ENCODE assay signal across 17 cellular contexts in genomic region chr2:105766300-105766866, GRCh38. TPM values are rescaled to one million over a fixed set of nuclear protein-coding genes. Genes with fewer than 3 reads are reported as not detected.
DNase-seq lines count a peak whose midpoint lies in the region; ATAC-seq, FAIRE-seq and TF ChIP-seq lines count a peak whose summit lies in the region.
"Had no signal": no experiment of that assay in that cellular context is flagged by ENCODE, and none has a peak within 500 bp of the region (broad histone marks: within the 10 kb centered on the region; RNA-seq: fewer than 3 reads in every experiment).

No MANE protein-coding gene starts in this region.

- H3K36me3 ChIP-seq in Peyer's patch (no peaks in the 10 kb centered on the region), pancreas (no peaks in the 10 kb centered on the region), MG63 (no peaks in the 10 kb centered on the region), ovary (no peaks in the 10 kb centered on the region)

- H3K9me3 ChIP-seq in Peyer's patch: no peaks in the 10 kb centered on the region
- no peaks in the 10 kb centered on the region for H3K9me3 ChIP-seq in pancreas
- no peaks in the 10 kb centered on the region for H3K9me3 ChIP-seq in MG63
- no peaks in the 10 kb centered on the region for H3K9me3 ChIP-seq in ovary

- intact Hi-C loops in pancreas (cut with DNase I) (no loop called here), ovary (cut with DNase I) (no loop called here)

- peaks cover 1% of the 10 kb centered on the region for H3K9me3 Mint-ChIP-seq in activated naive CD8-positive, alpha-beta T cell treated with anti-CD3 and anti-CD28 coated beads for 36 hours
- H3K9me3 Mint-ChIP-seq: H9 had no signal

- H3K36me3 Mint-ChIP-seq in activated naive CD8-positive, alpha-beta T cell treated with anti-CD3 and anti-CD28 coated beads for 36 hours: peaks cover 40% of the 10 kb centered on the region

- no peaks in the 10 kb centered on the region for H3K27me3 ChIP-seq in Peyer's patch
- no peaks in the 10 kb centered on the region for H3K27me3 ChIP-seq in pancreas
- H3K27me3 ChIP-seq in MG63: no peaks in the 10 kb centered on the region
- no peaks in the 10 kb centered on the region for H3K27me3 ChIP-seq in ovary
- H3K27me3 ChIP-seq: heart right ventricle had no signal

- peaks cover 92% of the 10 kb centered on the region for H3K4me1 Mint-ChIP-seq in activated naive CD8-positive, alpha-beta T cell treated with anti-CD3 and anti-CD28 coated beads for 36 hours

- WGBS in pancreas, 2 donors: 74 to 82% methylated on average over 7 of the region's 7 CpGs
- 94 to 96% (median 96%) methylated on average over 7 of the region's 7 CpGs for WGBS in ovary, 3 donors

- ATAC-seq in pancreas (peak in 1 of 4 donors; percentile 15), HG03354 (IDR thresholded peaks at IDR 0.05; ENCODE audit: poor library complexity, severe bottlenecking, unreplicated experiment) (no peak)
- ATAC-seq: heart right ventricle had no signal

- no peak for TF ChIP-seq EP300 in ovary (IDR thresholded peaks at IDR 0.05)

- peak overlapping the region in 1 of 4 donors; percentile 0 for H3K27ac ChIP-seq in Peyer's patch
- H3K27ac ChIP-seq in pancreas: peak overlapping the region in 3 of 4 donors; percentile 29 to 52 (median 46)
- no peak overlapping the region for H3K27ac ChIP-seq in ovary
- H3K27ac ChIP-seq: heart right ventricle had no signal

- H3K4me3 ChIP-seq in Peyer's patch (no peak overlapping the region), pancreas (no peak overlapping the region), MG63 (no peak overlapping the region), ovary (no peak overlapping the region)
- H3K4me3 ChIP-seq: heart right ventricle, lung had no signal

- peak; percentile 50 for DNase-seq in activated CD8-positive, alpha-beta memory T cell treated with anti-CD3 and anti-CD28 coated beads for 24 hours
- no peak for DNase-seq in activated CD8-positive, alpha-beta memory T cell treated with anti-CD3 and anti-CD28 coated beads, Interleukin-2, amount 50 U/mL, for 4 hours
- DNase-seq in Peyer's patch (peak in 2 of 3 donors; percentile 16 to 38), pancreas (no peak), MG63 (no peak), ovary (no peak)
- DNase-seq in activated naive CD8-positive, alpha-beta T cell treated with anti-CD3 and anti-CD28 coated beads for 36 hours: no peak
- DNase-seq: ACHN; central memory CD4-positive, alpha-beta T cell; H9; heart right ventricle; IMR-90; NCI-H2029; SIG-M5; T-helper 9 cell had no signal

- TF ChIP-seq CTCF in Peyer's patch (IDR thresholded peaks at IDR 0.05) (no peak), pancreas (IDR thresholded peaks at IDR 0.05) (no peak), ovary (IDR thresholded peaks at IDR 0.05) (no peak)

- FAIRE-seq in pancreas (lab: Jason Lieb, UNC): no peak

- H3K4me3 Mint-ChIP-seq in activated naive CD8-positive, alpha-beta T cell treated with anti-CD3 and anti-CD28 coated beads for 36 hours: no peak overlapping the region
- H3K4me3 Mint-ChIP-seq: H9 had no signal

- no peaks in the 10 kb centered on the region for H3K27me3 Mint-ChIP-seq in activated naive CD8-positive, alpha-beta T cell treated with anti-CD3 and anti-CD28 coated beads for 36 hours

- no peak for TF ChIP-seq POLR2A in Peyer's patch (IDR thresholded peaks at IDR 0.05)
- TF ChIP-seq POLR2A in ovary (IDR thresholded peaks at IDR 0.05): no peak

- H3K27ac Mint-ChIP-seq in activated naive CD8-positive, alpha-beta T cell treated with anti-CD3 and anti-CD28 coated beads for 36 hours: peak overlapping the region; percentile 71

- H3K4me1 ChIP-seq in Peyer's patch (peaks cover 0 to 35% (median 0%) of the 10 kb centered on the region in 4 donors), pancreas (peaks cover 0 to 5% (median 5%) of the 10 kb centered on the region in 3 donors), ovary (ENCODE audit: insufficient read depth) (peaks cover 16% of the 10 kb centered on the region)

RNA-seq across cellular contexts. Expression of gene NCK2, which starts 21.7 kb away (rescaled TPM):
- total RNA-seq in Peyer's patch (10 to 100 TPM; 58.6 to 94.5 (median 85.8) TPM), pancreas (10 to 100 TPM; 30.8 to 57.6 (median 31.4) TPM), ovary (10 to 100 TPM; 16.7 to 42.9 (median 31.2) TPM)
- total RNA-seq in activated naive CD8-positive, alpha-beta T cell treated with anti-CD3 and anti-CD28 coated beads for 36 hours: 10 to 100 TPM; 76.1 to 78.1 TPM
- polyA plus RNA-seq in pancreas (10 to 100 TPM; 28.4 to 29.9 TPM), ovary (10 to 100 TPM; 22.3 to 38.7 TPM)
- total RNA-seq in MG63 (2014; rRNA removed; shearing (Covaris generic); ENCODE audit: low replicate concordance): 7.3 and 23.4 TPM in 2 replicates

Comparison
In these comparisons a context has a peak if more than half of its experiments do, and no peak if none do; other contexts are left out.
1. DNase-seq: peak in activated CD8-positive, alpha-beta memory T cell treated with anti-CD3 and anti-CD28 coated beads for 24 hours (single experiment) and Peyer's patch (2 of 3); none in activated CD8-positive, alpha-beta memory T cell treated with anti-CD3 and anti-CD28 coated beads, Interleukin-2, amount 50 U/mL, for 4 hours (single experiment), activated naive CD8-positive, alpha-beta T cell treated with anti-CD3 and anti-CD28 coated beads for 36 hours (single experiment), pancreas (0 of 6), MG63 (single experiment) and ovary (0 of 5).
2. H3K27ac ChIP-seq: peak in pancreas (3 of 4); none in ovary (0 of 2).